Comparison of ENCODE assay signal across 29 cellular contexts in the genomic region with DNA sequence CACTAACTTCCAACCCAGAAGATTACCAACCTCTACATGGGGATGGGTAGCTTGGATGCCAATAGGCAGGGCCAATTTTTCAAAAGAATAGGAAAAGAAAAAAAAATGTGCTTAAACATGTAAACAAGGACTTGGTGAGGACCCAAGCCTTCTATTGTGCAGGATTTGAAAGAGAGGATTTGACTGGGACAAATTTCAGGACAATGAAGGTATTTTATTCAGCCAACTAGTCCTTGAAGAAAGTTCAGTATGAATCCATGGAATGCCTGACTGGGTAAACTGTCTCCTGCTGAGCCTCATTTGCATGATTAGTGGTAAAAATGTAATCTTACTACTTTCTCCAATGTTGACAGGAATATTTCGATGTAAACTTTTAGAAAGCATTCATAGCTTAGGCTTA.
"Had no signal": no experiment of that assay in that cellular context is flagged by ENCODE, and none has a peak within 500 bp of the region (broad histone marks: within the 10 kb centered on the region; RNA-seq: fewer than 3 reads in every experiment).

No MANE protein-coding gene starts in this region.

- H3K79me2 ChIP-seq: parathyroid adenoma had no signal

- H3K27ac ChIP-seq: esophagus muscularis mucosa, parathyroid adenoma, suprapubic skin, tibial artery, upper lobe of right lung, VCaP had no signal

- H3K9me3 Mint-ChIP-seq: activated T-helper 1 cell treated with anti-CD3 and anti-CD28 coated beads, Interleukin-12 subunit alpha, Interleukin-12 subunit beta, Interleukin-2, Interleukin-4 antibody, amounts not matched to agents 30 ng/mL and 10 ng/mL and 1 ng/mL, durations not matched to agents 14 hours and 24 hours and 36 hours; endodermal cell; mesothelial cell of epicardium; T-helper 1 cell treated with Interleukin-12 subunit alpha and Interleukin-12 subunit beta and Interleukin-4 antibody, amounts not matched to agents 30 μg/mL and 1 μg/mL, for 36 hours had no signal

- H3K4me1 ChIP-seq: esophagus muscularis mucosa, parathyroid adenoma, suprapubic skin, tibial artery, upper lobe of right lung had no signal

- H3K9me3 ChIP-seq: esophagus muscularis mucosa, suprapubic skin, tibial artery, upper lobe of right lung had no signal

- H3K4me1 Mint-ChIP-seq: naive thymus-derived CD4-positive, alpha-beta T cell; stimulated activated naive B cell treated with anti-CD40 and anti-IgM and Interleukin-4, amounts not matched to agents 10 μg/mL and 1 μg/mL and 100 μg/mL, for 72 hours had no signal

- H2AFZ ChIP-seq: parathyroid adenoma had no signal

- H3K27me3 Mint-ChIP-seq: naive thymus-derived CD4-positive, alpha-beta T cell; stimulated activated naive B cell treated with anti-CD40 and anti-IgM and Interleukin-4, amounts not matched to agents 10 μg/mL and 1 μg/mL and 100 μg/mL, for 72 hours had no signal

- H3K4me3 Mint-ChIP-seq: activated T-helper 1 cell treated with anti-CD3 and anti-CD28 coated beads, Interleukin-12 subunit alpha, Interleukin-12 subunit beta, Interleukin-2, Interleukin-4 antibody, amounts not matched to agents 30 ng/mL and 10 ng/mL and 1 ng/mL, durations not matched to agents 14 hours and 24 hours and 36 hours; endodermal cell; mesothelial cell of epicardium; naive thymus-derived CD4-positive, alpha-beta T cell; stimulated activated naive B cell treated with anti-CD40 and anti-IgM and Interleukin-4, amounts not matched to agents 10 μg/mL and 1 μg/mL and 100 μg/mL, for 72 hours; T-helper 1 cell treated with Interleukin-12 subunit alpha and Interleukin-12 subunit beta and Interleukin-4 antibody, amounts not matched to agents 30 μg/mL and 1 μg/mL, for 36 hours had no signal

- H3K27ac Mint-ChIP-seq: activated T-helper 1 cell treated with anti-CD3 and anti-CD28 coated beads, Interleukin-12 subunit alpha, Interleukin-12 subunit beta, Interleukin-2, Interleukin-4 antibody, amounts not matched to agents 30 ng/mL and 10 ng/mL and 1 ng/mL, durations not matched to agents 14 hours and 24 hours and 36 hours; endodermal cell; mesothelial cell of epicardium; naive thymus-derived CD4-positive, alpha-beta T cell; stimulated activated naive B cell treated with anti-CD40 and anti-IgM and Interleukin-4, amounts not matched to agents 10 μg/mL and 1 μg/mL and 100 μg/mL, for 72 hours; T-helper 1 cell treated with Interleukin-12 subunit alpha and Interleukin-12 subunit beta and Interleukin-4 antibody, amounts not matched to agents 30 μg/mL and 1 μg/mL, for 36 hours had no signal

- H3K36me3 Mint-ChIP-seq: mesothelial cell of epicardium; naive thymus-derived CD4-positive, alpha-beta T cell; stimulated activated naive B cell treated with anti-CD40 and anti-IgM and Interleukin-4, amounts not matched to agents 10 μg/mL and 1 μg/mL and 100 μg/mL, for 72 hours had no signal

- DNase-seq: activated CD4-positive, alpha-beta T cell treated with anti-CD3 and anti-CD28 coated beads for 48 hours; activated CD4-positive, alpha-beta T cell treated with anti-CD3 and anti-CD28 coated beads, Interleukin-2, amount 50 U/mL, for 48 hours; activated CD8-positive, alpha-beta memory T cell treated with anti-CD3 and anti-CD28 coated beads for 24 hours; activated effector memory CD4-positive, alpha-beta T cell treated with anti-CD3 and anti-CD28 coated beads, Interleukin-2, amount 50 U/mL, for 16 hours; activated naive CD4-positive, alpha-beta T cell treated with anti-CD3 and anti-CD28 coated beads, Interleukin-2, amount 50 U/mL, for 16 hours; amniotic stem cell; caudate nucleus; cortex of kidney; endodermal cell; foreskin melanocyte; left cardiac atrium; left ventricle myocardium superior; naive thymus-derived CD4-positive, alpha-beta T cell; occipital lobe; right cardiac atrium; stimulated activated CD4-positive, alpha-beta T cell treated with anti-CD3 and anti-CD28 coated beads, Interleukin-15, amount 100 ng/mL, for 24 hours; stimulated activated CD4-positive, alpha-beta T cell treated with anti-CD3 and anti-CD28 coated beads, Interleukin-2, amount 100 ng/mL, for 24 hours; stimulated activated naive B cell treated with anti-CD40 and anti-IgM and Interleukin-4, amounts not matched to agents 10 μg/mL and 1 μg/mL and 100 μg/mL, for 72 hours; T-helper 9 cell; tibial artery; upper lobe of right lung had no signal

- ATAC-seq: activated CD4-positive, CD25-positive, alpha-beta regulatory T cell treated with anti-CD3 and anti-CD28 coated beads, Interleukin-2, amount 50 U/mL, for 24 hours; left cardiac atrium; left ventricle myocardium superior; naive thymus-derived CD4-positive, alpha-beta T cell; right cardiac atrium; stimulated activated naive B cell treated with anti-CD40 and anti-IgM and Interleukin-4, amounts not matched to agents 10 μg/mL and 1 μg/mL and 100 μg/mL, for 72 hours; upper lobe of right lung had no signal

- H3K27me3 ChIP-seq: esophagus muscularis mucosa, suprapubic skin, tibial artery, upper lobe of right lung had no signal

- H3K9ac ChIP-seq: parathyroid adenoma had no signal
